ENCODE assay signal across 8 cellular contexts in genomic region chr17:78342438-78343098, GRCh38. TPM values are rescaled to one million over a fixed set of nuclear protein-coding genes. Genes with fewer than 3 reads are reported as not detected.
A peak's percentile ranks its signal among the peaks of the same experiment; 100 is the strongest.
DNase-seq lines count a peak whose midpoint lies in the region; ATAC-seq and TF ChIP-seq lines count a peak whose summit lies in the region.

No MANE protein-coding gene starts in this region.

- H3K27ac ChIP-seq in heart right ventricle, result peak overlapping the region; percentile 67 to 99 (median 96)

- no peaks in the 10 kb centered on the region for H3K36me3 ChIP-seq in heart right ventricle

- no peak for TF ChIP-seq CTCF in heart right ventricle (IDR thresholded peaks at IDR 0.05)

- intact Hi-C loops in heart right ventricle (cut with DNase I) (loop anchor here in 2 of 10 donors (2.0 to 5.0 kb wide), 2 partner anchors 18 to 50 kb away; no protein-coding TSS in a partner anchor), sciatic nerve (cut with DNase I) (no loop called here)

- H3K4me1 ChIP-seq in heart right ventricle, result peaks cover 17 to 92% (median 45%) of the 10 kb centered on the region in 9 donors

- peak overlapping the region; percentile 84 to 92 for H3K27ac Mint-ChIP-seq in activated naive CD4-positive, alpha-beta T cell treated with anti-CD3 and anti-CD28 coated beads, Interleukin-2, amount 50 U/mL, for 72 hours

- 30 to 36% methylated on average over 26 of the region's 26 CpGs for WGBS in heart right ventricle, 2 donors

- H3K4me3 ChIP-seq in heart right ventricle, result peak overlapping the region in 9 of 10 donors; percentile 20 to 59 (median 49)

- ATAC-seq in activated naive CD4-positive, alpha-beta T cell treated with anti-CD3 and anti-CD28 coated beads, Interleukin-2, amount 50 U/mL, for 72 hours, result no peak
- peak; percentile 31 to 67 (median 60) for ATAC-seq in heart right ventricle
- peak; percentile 78 for ATAC-seq in sciatic nerve

- no peaks in the 10 kb centered on the region for H3K36me3 Mint-ChIP-seq in activated naive CD4-positive, alpha-beta T cell treated with anti-CD3 and anti-CD28 coated beads, Interleukin-2, amount 50 U/mL, for 72 hours

- no peaks in the 10 kb centered on the region for H3K27me3 ChIP-seq in heart right ventricle

- H3K9me3 ChIP-seq in heart right ventricle, result no peaks in the 10 kb centered on the region

- DNase-seq in DMS53 (lab: John Stamatoyannopoulos, UW), result peak; percentile 66
- DNase-seq in DMS53 treated with DMSO at 0.1 percent for 48 hours (lab: John Stamatoyannopoulos, UW; ENCODE audit: unreplicated experiment), result no peak
- DNase-seq in activated naive CD4-positive, alpha-beta T cell treated with anti-CD3 and anti-CD28 coated beads, Interleukin-2, amount 50 U/mL, for 72 hours (ENCODE audit: low spot score in 2 of 2), result no peak
- DNase-seq in heart right ventricle, result peak; percentile 56 to 72
- DNase-seq in sciatic nerve (ENCODE audit: low spot score), result no peak
- no peak for DNase-seq in NCI-H2171 (lab: John Stamatoyannopoulos, UW)
- DNase-seq in Ammon's horn (ENCODE audit: low spot score), result no peak
- no peak for DNase-seq in activated CD4-positive, CD25-positive, alpha-beta regulatory T cell treated with anti-CD3 and anti-CD28 coated beads, Interleukin-2, amount 50 U/mL, for 72 hours

- no peaks in the 10 kb centered on the region for H3K9me3 Mint-ChIP-seq in activated naive CD4-positive, alpha-beta T cell treated with anti-CD3 and anti-CD28 coated beads, Interleukin-2, amount 50 U/mL, for 72 hours

RNA-seq across cellular contexts. Expression of gene SOCS3, which starts 17.3 kb away (rescaled TPM):
- 100 to 1,000 TPM; 179 to 182 TPM for total RNA-seq in activated naive CD4-positive, alpha-beta T cell treated with anti-CD3 and anti-CD28 coated beads, Interleukin-2, amount 50 U/mL, for 72 hours
- 100 to 1,000 TPM in 2 of 10 donors, 10 to 100 TPM in 6, 1 to 10 TPM in 2; 7.7 to 189 (median 17.0) TPM for total RNA-seq in heart right ventricle
- 10 to 100 TPM; 13.5 to 30.2 TPM for polyA plus RNA-seq in heart right ventricle
- total RNA-seq in sciatic nerve, result 144 TPM

RNA-seq across cellular contexts. Expression of gene PGS1, which starts 35.9 kb away (rescaled TPM):
- total RNA-seq in activated naive CD4-positive, alpha-beta T cell treated with anti-CD3 and anti-CD28 coated beads, Interleukin-2, amount 50 U/mL, for 72 hours, result 100 to 1,000 TPM in 1 of 2 donors, 10 to 100 TPM in 1; 63.5 to 122 TPM
- total RNA-seq in heart right ventricle, result 10 to 100 TPM; 14.7 to 28.4 (median 17.1) TPM
- polyA plus RNA-seq in heart right ventricle, result 10 to 100 TPM; 18.5 to 18.7 TPM
- total RNA-seq in sciatic nerve, result 59.2 TPM

Comparison
In these comparisons a context has a peak if more than half of its experiments do, and no peak if none do; other contexts are left out.
1. DNase-seq: peak in DMS53 (single experiment) and heart right ventricle (2 of 2); none in DMS53 treated with DMSO at 0.1 percent for 48 hours (single experiment), activated naive CD4-positive, alpha-beta T cell treated with anti-CD3 and anti-CD28 coated beads, Interleukin-2, amount 50 U/mL, for 72 hours (0 of 2), sciatic nerve (single experiment), NCI-H2171 (single experiment), Ammon's horn (single experiment) and activated CD4-positive, CD25-positive, alpha-beta regulatory T cell treated with anti-CD3 and anti-CD28 coated beads, Interleukin-2, amount 50 U/mL, for 72 hours (single experiment).
2. ATAC-seq: peak in heart right ventricle (8 of 8) and sciatic nerve (single experiment); none in activated naive CD4-positive, alpha-beta T cell treated with anti-CD3 and anti-CD28 coated beads, Interleukin-2, amount 50 U/mL, for 72 hours (0 of 2).